Comparison of ENCODE assay signal across 27 cellular contexts in genomic region chr3:81663114-81663513, GRCh38.
"Had no signal": no experiment of that assay in that cellular context is flagged by ENCODE, and none has a peak within 500 bp of the region (broad histone marks: within the 10 kb centered on the region; RNA-seq: fewer than 3 reads in every experiment).

No MANE protein-coding gene starts in this region.

- H3K4me3 ChIP-seq: pancreas, prostate gland, right lobe of liver, sigmoid colon, stomach, suprapubic skin, testis, tibial artery, transverse colon, upper lobe of right lung, uterus had no signal

- H3K27me3 ChIP-seq: neutrophil, pancreas, right lobe of liver, sigmoid colon, stomach, suprapubic skin, testis, tibial artery, transverse colon, upper lobe of right lung, uterus had no signal

- ATAC-seq: naive thymus-derived CD8-positive, alpha-beta T cell; natural killer cell treated with Interleukin-12 subunit alpha and Interleukin-12 subunit beta and Interleukin-15 and Interleukin-18, amount 100 ng/mL, for 72 hours; pancreas; stimulated activated effector memory CD8-positive, alpha-beta T cell treated with anti-CD3 and anti-CD28 coated beads, Interleukin-12 subunit alpha, Interleukin-12 subunit beta, amount 100 ng/mL, for 72 hours; stimulated activated naive B cell treated with anti-CD40 and anti-IgM and Interleukin-4, amounts not matched to agents 10 μg/mL and 1 μg/mL and 100 μg/mL, for 72 hours; upper lobe of right lung had no signal

- H3K36me3 ChIP-seq: neutrophil, pancreas, prostate gland, right lobe of liver, sigmoid colon, stomach, suprapubic skin, tibial artery, transverse colon, upper lobe of right lung had no signal

- H3K4me1 ChIP-seq: prostate gland, sigmoid colon, stomach, suprapubic skin, testis, upper lobe of right lung, uterus had no signal

- H3K27ac ChIP-seq: pancreas, prostate gland, right lobe of liver, sigmoid colon, stomach, suprapubic skin, testis, tibial artery, transverse colon, upper lobe of right lung, uterus had no signal

- DNase-seq: naive B cell; naive thymus-derived CD8-positive, alpha-beta T cell; nephron progenitor cell; nucleus accumbens; right cardiac atrium; right lobe of liver; sigmoid colon; small intestine; stimulated activated CD4-positive, alpha-beta T cell treated with anti-CD3 and anti-CD28 coated beads, Interleukin-15, amount 100 ng/mL, for 24 hours; stimulated activated CD4-positive, alpha-beta T cell treated with anti-CD3 and anti-CD28 coated beads, Interleukin-2, amount 100 ng/mL, for 24 hours; stimulated activated CD4-positive, alpha-beta T cell treated with anti-CD3 and anti-CD28 coated beads, Interleukin-2, amount 100 ng/mL, for 48 hours; stimulated activated CD4-positive, alpha-beta T cell treated with anti-CD3 and anti-CD28 coated beads, Interleukin-4, amount 100 ng/mL, for 24 hours; stimulated activated naive B cell treated with anti-CD40 and anti-IgM and Interleukin-4, amounts not matched to agents 10 μg/mL and 1 μg/mL and 100 μg/mL, for 72 hours; stimulated activated naive CD4-positive, alpha-beta T cell treated with Interleukin-2 at 50 U/mL for 16 hours; stomach; substantia nigra; testis; tibial artery; transverse colon; upper lobe of right lung; uterus had no signal

- H3K9me3 ChIP-seq: neutrophil, pancreas, prostate gland, right lobe of liver, sigmoid colon, stomach, suprapubic skin, testis, tibial artery, transverse colon, upper lobe of right lung, uterus had no signal
